29 cellular contexts compared by ENCODE assay signal in the genomic region with DNA sequence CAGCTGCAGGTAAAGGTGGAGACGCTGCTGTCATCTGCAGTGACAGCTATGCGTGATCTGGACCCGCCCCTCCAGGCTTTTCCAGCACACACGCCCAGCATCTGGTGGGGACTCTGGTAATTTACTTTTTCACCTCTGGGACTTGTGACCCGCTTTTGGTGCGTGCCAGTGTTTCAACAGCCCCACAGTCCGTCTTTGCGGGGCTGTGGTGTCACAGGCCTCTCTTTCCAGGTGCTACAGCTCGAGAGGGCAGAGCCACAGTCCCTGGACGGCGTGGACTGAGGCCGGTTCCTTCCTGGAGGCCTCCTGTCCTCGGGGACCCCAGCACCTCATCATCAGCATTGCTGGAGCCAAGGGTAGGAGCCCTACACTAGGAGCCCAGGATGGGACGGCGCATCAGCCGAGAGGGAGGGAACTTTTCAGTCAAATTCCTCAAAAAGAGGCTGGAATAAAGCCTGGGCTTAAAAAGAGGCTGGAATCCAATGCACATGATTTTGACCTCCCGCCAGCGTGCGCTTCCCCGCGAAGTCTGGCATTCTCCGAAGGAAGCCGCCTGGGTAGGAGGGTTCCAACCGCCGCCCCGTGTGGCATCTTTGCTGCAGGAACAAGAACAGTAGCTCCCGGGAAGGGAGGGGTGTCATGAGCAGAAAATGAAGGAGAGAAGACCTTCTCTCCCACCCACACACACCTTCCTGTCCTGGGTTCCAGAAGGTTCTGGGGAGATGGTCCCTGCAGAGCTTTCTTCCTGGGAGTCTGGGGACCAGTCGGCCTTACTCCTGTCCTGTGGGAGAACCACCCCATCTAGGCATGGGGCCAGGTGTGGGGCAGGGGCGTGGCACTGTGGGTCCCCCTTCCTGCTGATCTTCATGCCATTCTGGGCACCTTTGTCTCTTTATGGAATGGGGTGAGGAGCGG. TPM values are rescaled to one million over a fixed set of nuclear protein-coding genes. Genes with fewer than 3 reads are reported as not detected.
"Had no signal": no experiment of that assay in that cellular context is flagged by ENCODE, and none has a peak within 500 bp of the region (broad histone marks: within the 10 kb centered on the region; RNA-seq: fewer than 3 reads in every experiment).

No MANE protein-coding gene starts in this region.

- ATAC-seq: activated CD4-positive, CD25-positive, alpha-beta regulatory T cell treated with anti-CD3 and anti-CD28 coated beads, Interleukin-2, amount 50 U/mL, for 24 hours; T-helper 17 cell had no signal

- H3K9me3 Mint-ChIP-seq: activated CD4-positive, alpha-beta T cell treated with anti-CD3 and anti-CD28 coated beads, Interleukin-2, amount 10 ng/mL, durations not matched to agents 7 days and 5 days; activated naive CD4-positive, alpha-beta T cell treated with anti-CD3 and anti-CD28 coated beads, Interleukin-2, amount 50 U/mL, for 24 hours had no signal

- H3K27me3 ChIP-seq: dorsolateral prefrontal cortex, esophagus muscularis mucosa, thyroid gland had no signal

- FAIRE-seq: colon, frontal cortex had no signal

- DNase-seq: activated CD4-positive, alpha-beta T cell treated with anti-CD3 and anti-CD28 coated beads, Interleukin-2, amount 10 ng/mL, durations not matched to agents 7 days and 5 days; activated gamma-delta T cell treated with Interleukin-2 at 50 U/mL for 16 hours; activated T-cell treated with anti-CD3 and anti-CD28 coated beads for 4 hours; central memory CD4-positive, alpha-beta T cell; glutamatergic neuron; hippocampal formation; kidney glomerular epithelial cell; mesenchymal stem cell; occipital lobe; retina; stimulated activated CD4-positive, alpha-beta T cell treated with anti-CD3 and anti-CD28 coated beads, Interleukin-4, amount 100 ng/mL, for 24 hours; stimulated activated naive CD4-positive, alpha-beta T cell treated with Interleukin-2 at 50 U/mL for 16 hours; T-helper 17 cell had no signal

- H3K9me3 ChIP-seq: mucosa of descending colon, thyroid gland had no signal

- H3K4me3 ChIP-seq: dorsolateral prefrontal cortex, esophagus muscularis mucosa, mucosa of descending colon, SK-N-MC, thyroid gland had no signal

- H3K4me1 Mint-ChIP-seq: activated naive CD4-positive, alpha-beta T cell treated with anti-CD3 and anti-CD28 coated beads, Interleukin-2, amount 50 U/mL, for 24 hours had no signal

- H3K27ac Mint-ChIP-seq: activated CD4-positive, alpha-beta T cell treated with anti-CD3 and anti-CD28 coated beads, Interleukin-2, amount 10 ng/mL, durations not matched to agents 7 days and 5 days; activated naive CD4-positive, alpha-beta T cell treated with anti-CD3 and anti-CD28 coated beads, Interleukin-2, amount 50 U/mL, for 24 hours; progenitor cell of endocrine pancreas; T-helper 17 cell had no signal

- H3K27ac ChIP-seq: dorsolateral prefrontal cortex, esophagus muscularis mucosa, SK-N-MC, thyroid gland had no signal

- H3K4me3 Mint-ChIP-seq: activated CD4-positive, alpha-beta T cell treated with anti-CD3 and anti-CD28 coated beads, Interleukin-2, amount 10 ng/mL, durations not matched to agents 7 days and 5 days; activated naive CD4-positive, alpha-beta T cell treated with anti-CD3 and anti-CD28 coated beads, Interleukin-2, amount 50 U/mL, for 24 hours; brain; T-helper 17 cell had no signal

- H3K27me3 Mint-ChIP-seq: activated CD4-positive, alpha-beta T cell treated with anti-CD3 and anti-CD28 coated beads, Interleukin-2, amount 10 ng/mL, durations not matched to agents 7 days and 5 days; activated naive CD4-positive, alpha-beta T cell treated with anti-CD3 and anti-CD28 coated beads, Interleukin-2, amount 50 U/mL, for 24 hours; brain; progenitor cell of endocrine pancreas; T-helper 17 cell had no signal

RNA-seq across cellular contexts. Expression of gene KRTAP5-7, which starts 25.7 kb away (rescaled TPM):
- total RNA-seq: activated CD8-positive, alpha-beta memory T cell treated with anti-CD3 and anti-CD28 coated beads for 36 hours; esophagus muscularis mucosa; occipital lobe; T-helper 17 cell had no signal
- polyA plus RNA-seq: aorta, liver had no signal

RNA-seq across cellular contexts. Expression of gene KRTAP5-8, which starts 36.5 kb away (rescaled TPM):
- total RNA-seq: activated CD8-positive, alpha-beta memory T cell treated with anti-CD3 and anti-CD28 coated beads for 36 hours; esophagus muscularis mucosa; frontal cortex; liver had no signal
- polyA plus RNA-seq: adipose tissue, aorta, liver, neural cell had no signal

RNA-seq across cellular contexts. Expression of gene KRTAP5-9, which starts 46.9 kb away (rescaled TPM):
- total RNA-seq: activated CD8-positive, alpha-beta memory T cell treated with anti-CD3 and anti-CD28 coated beads for 36 hours; esophagus muscularis mucosa; frontal cortex; liver; occipital lobe; T-helper 17 cell had no signal
- polyA plus RNA-seq: adipose tissue, neural cell had no signal
